37 cellular contexts compared by ENCODE assay signal in the genomic region with DNA sequence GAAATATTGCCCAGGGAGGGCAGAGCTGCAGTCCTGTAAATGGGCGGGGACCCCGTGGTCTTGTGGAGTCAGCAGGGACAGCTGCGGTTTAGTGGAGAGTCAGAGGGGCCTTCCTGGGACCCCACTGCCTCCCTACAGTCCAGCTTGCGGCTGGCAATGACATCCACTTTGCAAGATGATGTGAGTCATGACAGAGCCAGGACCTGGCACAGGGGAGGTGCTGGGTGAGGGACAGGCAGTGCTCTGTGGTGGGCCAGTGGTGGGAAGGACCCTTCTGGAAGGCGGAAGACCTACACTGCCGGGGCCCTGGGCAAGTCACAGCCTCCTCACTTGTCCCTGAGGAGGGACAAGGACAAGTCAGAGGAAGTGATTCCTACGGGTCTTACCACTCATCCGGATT. TPM values are rescaled to one million over a fixed set of nuclear protein-coding genes. Genes with fewer than 3 reads are reported as not detected.
DNase-seq lines count a peak whose midpoint lies in the region; ATAC-seq and TF ChIP-seq lines count a peak whose summit lies in the region.
"Had no signal": no experiment of that assay in that cellular context is flagged by ENCODE, and none has a peak within 500 bp of the region (broad histone marks: within the 10 kb centered on the region; RNA-seq: fewer than 3 reads in every experiment).

No MANE protein-coding gene starts in this region.

- no peak for ATAC-seq in activated CD8-positive, alpha-beta T cell treated with anti-CD3 and anti-CD28 coated beads for 36 hours
- no peak for ATAC-seq in activated CD8-positive, alpha-beta T cell treated with anti-CD3 and anti-CD28 coated beads, Interleukin-2, amount 10 ng/mL, durations not matched to agents 7 days and 5 days
- ATAC-seq: HCT116, HepG2, left lung had no signal

- H3K27me3 ChIP-seq in Peyer's patch (no peaks in the 10 kb centered on the region), Karpas-422 (ENCODE audit: low read length) (no peaks in the 10 kb centered on the region)
- H3K27me3 ChIP-seq: brain microvascular endothelial cell, right atrium auricular region, vagina had no signal

- no peak for TF ChIP-seq POLR2A in Peyer's patch (IDR thresholded peaks at IDR 0.05)

- H3K9me3 Mint-ChIP-seq in activated CD8-positive, alpha-beta T cell treated with anti-CD3 and anti-CD28 coated beads for 36 hours: no peaks in the 10 kb centered on the region
- no peaks in the 10 kb centered on the region for H3K9me3 Mint-ChIP-seq in activated CD8-positive, alpha-beta T cell treated with anti-CD3 and anti-CD28 coated beads, Interleukin-2, amount 10 ng/mL, durations not matched to agents 7 days and 5 days (ENCODE audit: insufficient read depth)
- peaks cover 8% of the 10 kb centered on the region for H3K9me3 Mint-ChIP-seq in glutamatergic neuron (ENCODE audit: unreplicated experiment)
- H3K9me3 Mint-ChIP-seq: memory B cell had no signal

- POLR2A ChIA-PET in activated CD8-positive, alpha-beta T cell treated with anti-CD3 and anti-CD28 coated beads for 36 hours (lab: Charles Lee): interaction anchor here (0.7 to 1.2 kb wide), 2 partner anchors 10 to 13 kb away, joined by 3 read pairs; no protein-coding TSS in a partner anchor
- POLR2A ChIA-PET in activated CD8-positive, alpha-beta T cell treated with anti-CD3 and anti-CD28 coated beads, Interleukin-2, amount 10 ng/mL, durations not matched to agents 7 days and 5 days (lab: Charles Lee): no interaction called here

- DNase-seq in activated CD8-positive, alpha-beta T cell treated with anti-CD3 and anti-CD28 coated beads for 36 hours: no peak
- DNase-seq in activated CD8-positive, alpha-beta T cell treated with anti-CD3 and anti-CD28 coated beads, Interleukin-2, amount 10 ng/mL, durations not matched to agents 7 days and 5 days: no peak
- DNase-seq in Peyer's patch (peak in 2 of 3 donors; percentile 15 to 33), glutamatergic neuron (no peak), Karpas-422 (no peak), ecto neural progenitor cell (ENCODE audit: low spot score) (no peak)
- no peak for DNase-seq in stimulated activated naive CD4-positive, alpha-beta T cell treated with Interleukin-2 at 50 U/mL for 16 hours (lab: John Stamatoyannopoulos, UW)
- DNase-seq: activated CD4-positive, alpha-beta T cell treated with anti-CD3 and anti-CD28 coated beads for 4 hours; activated CD8-positive, alpha-beta memory T cell treated with anti-CD3 and anti-CD28 coated beads for 24 hours; activated T-cell treated with anti-CD3 and anti-CD28 coated beads for 4 hours; amniotic stem cell; brain microvascular endothelial cell; DMS79 treated with DMSO at 0.1 percent for 48 hours; effector CD4-positive, alpha-beta T cell; GF-D8; islet precursor cell; NCI-H1092 treated with DMSO at 0.1 percent for 48 hours; NCI-H1694 treated with DMSO at 0.1 percent for 48 hours; NCI-H510A; PC-9; SHP77 treated with DMSO at 0.1 percent for 48 hours; stimulated activated CD4-positive, alpha-beta T cell treated with anti-CD3 and anti-CD28 coated beads, Interleukin-2, amount 100 ng/mL, for 24 hours; T-helper 9 cell; WERI-Rb-1 had no signal

- intact Hi-C loops in activated CD8-positive, alpha-beta T cell treated with anti-CD3 and anti-CD28 coated beads for 36 hours (cut with micrococcal nuclease): no loop called here

- H3K9me3 ChIP-seq in KOPT-K1 (ENCODE audit: insufficient read depth, low read length, poor library complexity, severe bottlenecking) (no peaks in the 10 kb centered on the region), Peyer's patch (no peaks in the 10 kb centered on the region), Karpas-422 (ENCODE audit: low read length) (no peaks in the 10 kb centered on the region)
- H3K9me3 ChIP-seq: left lung, right atrium auricular region, tibial artery, vagina had no signal

- no peaks in the 10 kb centered on the region for H3K36me3 Mint-ChIP-seq in activated CD8-positive, alpha-beta T cell treated with anti-CD3 and anti-CD28 coated beads for 36 hours (ENCODE audit: low read depth)
- H3K36me3 Mint-ChIP-seq in activated CD8-positive, alpha-beta T cell treated with anti-CD3 and anti-CD28 coated beads, Interleukin-2, amount 10 ng/mL, durations not matched to agents 7 days and 5 days (ENCODE audit: low read depth): no peaks in the 10 kb centered on the region
- no peaks in the 10 kb centered on the region for H3K36me3 Mint-ChIP-seq in glutamatergic neuron (ENCODE audit: unreplicated experiment)
- H3K36me3 Mint-ChIP-seq: CD14-positive monocyte, memory B cell had no signal

- no peaks in the 10 kb centered on the region for H3K9me2 ChIP-seq in Karpas-422 (replicated peaks; ENCODE audit: insufficient read depth, low read length)

- no peaks in the 10 kb centered on the region for H3K79me2 ChIP-seq in Karpas-422 (ENCODE audit: low read length)
- H3K79me2 ChIP-seq: parathyroid adenoma had no signal

- peak overlapping the region; percentile 44 for H3K27ac Mint-ChIP-seq in activated CD8-positive, alpha-beta T cell treated with anti-CD3 and anti-CD28 coated beads for 36 hours
- H3K27ac Mint-ChIP-seq in activated CD8-positive, alpha-beta T cell treated with anti-CD3 and anti-CD28 coated beads, Interleukin-2, amount 10 ng/mL, durations not matched to agents 7 days and 5 days: no peak overlapping the region
- peak overlapping the region; percentile 43 for H3K27ac Mint-ChIP-seq in glutamatergic neuron (ENCODE audit: unreplicated experiment)
- H3K27ac Mint-ChIP-seq: CD14-positive monocyte, memory B cell had no signal

- CTCF ChIA-PET in activated CD8-positive, alpha-beta T cell treated with anti-CD3 and anti-CD28 coated beads for 36 hours (lab: Charles Lee): interaction anchor here (0.7 to 1.6 kb wide), 4 partner anchors 9 to 199 kb away, joined by 3 to 6 read pairs (median 3); no protein-coding TSS in a partner anchor
- CTCF ChIA-PET in activated CD8-positive, alpha-beta T cell treated with anti-CD3 and anti-CD28 coated beads, Interleukin-2, amount 10 ng/mL, durations not matched to agents 7 days and 5 days (lab: Charles Lee): interaction anchor here (1.0 kb wide), 1 partner anchor 11 kb away, joined by 3 read pairs; no protein-coding TSS in a partner anchor

- H3K4me1 Mint-ChIP-seq in activated CD8-positive, alpha-beta T cell treated with anti-CD3 and anti-CD28 coated beads for 36 hours (ENCODE audit: low read depth): peaks cover 87% of the 10 kb centered on the region
- peaks cover 25% of the 10 kb centered on the region for H3K4me1 Mint-ChIP-seq in activated CD8-positive, alpha-beta T cell treated with anti-CD3 and anti-CD28 coated beads, Interleukin-2, amount 10 ng/mL, durations not matched to agents 7 days and 5 days (ENCODE audit: low read depth)
- H3K4me1 Mint-ChIP-seq in glutamatergic neuron (ENCODE audit: low read depth, unreplicated experiment): peaks cover 47% of the 10 kb centered on the region
- H3K4me1 Mint-ChIP-seq: memory B cell had no signal

- no peak overlapping the region for H3K4me3 Mint-ChIP-seq in activated CD8-positive, alpha-beta T cell treated with anti-CD3 and anti-CD28 coated beads for 36 hours
- H3K4me3 Mint-ChIP-seq in activated CD8-positive, alpha-beta T cell treated with anti-CD3 and anti-CD28 coated beads, Interleukin-2, amount 10 ng/mL, durations not matched to agents 7 days and 5 days: no peak overlapping the region
- no peak overlapping the region for H3K4me3 Mint-ChIP-seq in glutamatergic neuron (ENCODE audit: unreplicated experiment)
- H3K4me3 Mint-ChIP-seq: memory B cell had no signal

- TF ChIP-seq CTCF in activated CD8-positive, alpha-beta T cell treated with anti-CD3 and anti-CD28 coated beads for 36 hours (IDR thresholded peaks at IDR 0.05): no peak
- TF ChIP-seq CTCF in Peyer's patch (IDR thresholded peaks at IDR 0.05) (no peak), glutamatergic neuron (IDR thresholded peaks at IDR 0.05; ENCODE audit: partially characterized antibody, unreplicated experiment) (no peak)

- H3K4me2 ChIP-seq in Karpas-422 (ENCODE audit: low read depth, low read length, poor library complexity, severe bottlenecking): no peak overlapping the region
- H3K4me2 ChIP-seq: PC-9, smooth muscle cell had no signal

- H3K27ac ChIP-seq in KOPT-K1 (ENCODE audit: low read depth, low read length, poor library complexity, severe bottlenecking) (peak overlapping the region; percentile 74), Peyer's patch (no peak overlapping the region), Karpas-422 (ENCODE audit: low read length) (no peak overlapping the region)
- H3K27ac ChIP-seq: brain microvascular endothelial cell, left lung, parathyroid adenoma, PC-9, right atrium auricular region, tibial artery, vagina, WERI-Rb-1 had no signal

- no peak overlapping the region for H3K4me3 ChIP-seq in Peyer's patch
- H3K4me3 ChIP-seq in Karpas-422 (ENCODE audit: low read length): no peak overlapping the region
- H3K4me3 ChIP-seq: left lung, PC-9, right atrium auricular region, smooth muscle cell, tibial artery, vagina had no signal

- no peaks in the 10 kb centered on the region for H3K27me3 Mint-ChIP-seq in activated CD8-positive, alpha-beta T cell treated with anti-CD3 and anti-CD28 coated beads for 36 hours
- H3K27me3 Mint-ChIP-seq in activated CD8-positive, alpha-beta T cell treated with anti-CD3 and anti-CD28 coated beads, Interleukin-2, amount 10 ng/mL, durations not matched to agents 7 days and 5 days (ENCODE audit: low read depth): no peaks in the 10 kb centered on the region
- peaks cover 16% of the 10 kb centered on the region for H3K27me3 Mint-ChIP-seq in glutamatergic neuron (ENCODE audit: unreplicated experiment)

- no peaks in the 10 kb centered on the region for H4K20me1 ChIP-seq in Karpas-422 (ENCODE audit: insufficient read depth, low read depth, low read length)

- no peak overlapping the region for H2AFZ ChIP-seq in Karpas-422 (ENCODE audit: low read length)
- H2AFZ ChIP-seq: parathyroid adenoma, PC-9 had no signal

- H3K4me1 ChIP-seq in Peyer's patch (no peaks in the 10 kb centered on the region), Karpas-422 (ENCODE audit: low read length) (no peaks in the 10 kb centered on the region)
- H3K4me1 ChIP-seq: left lung, parathyroid adenoma, right atrium auricular region, tibial artery, vagina had no signal

- no peak overlapping the region for H3K9ac ChIP-seq in Karpas-422 (ENCODE audit: low read length)
- H3K9ac ChIP-seq: parathyroid adenoma had no signal

- H3K36me3 ChIP-seq in KOPT-K1 (ENCODE audit: insufficient read depth, low read length) (no peaks in the 10 kb centered on the region), Peyer's patch (no peaks in the 10 kb centered on the region), Karpas-422 (ENCODE audit: insufficient read depth, low read length) (no peaks in the 10 kb centered on the region)
- H3K36me3 ChIP-seq: brain microvascular endothelial cell, left lung, right atrium auricular region, tibial artery, vagina, WERI-Rb-1 had no signal

RNA-seq across cellular contexts. Expression of a gene that starts 17.8 kb away (rescaled TPM):
- total RNA-seq in activated CD8-positive, alpha-beta T cell treated with anti-CD3 and anti-CD28 coated beads for 36 hours: 10 to 100 TPM; 30.8 to 32.0 TPM
- 10 to 100 TPM; 29.5 TPM for total RNA-seq in activated CD8-positive, alpha-beta T cell treated with anti-CD3 and anti-CD28 coated beads, Interleukin-2, amount 10 ng/mL, durations not matched to agents 7 days and 5 days
- total RNA-seq in Peyer's patch (10 to 100 TPM in 1 of 4 donors, 1 to 10 TPM in 3; 7.2 to 33.8 (median 8.8) TPM), glutamatergic neuron (ENCODE audit: unreplicated experiment) (166 TPM)
- total RNA-seq in Karpas-422 (2014; rRNA removed; shearing (Covaris generic); ENCODE audit: low replicate concordance): not detected in 2 replicates
- total RNA-seq: LHCN-M2, PC-9 had no signal

RNA-seq across cellular contexts. Expression of a gene that starts 55.1 kb away (rescaled TPM):
- not detected for total RNA-seq in activated CD8-positive, alpha-beta T cell treated with anti-CD3 and anti-CD28 coated beads for 36 hours
- total RNA-seq in activated CD8-positive, alpha-beta T cell treated with anti-CD3 and anti-CD28 coated beads, Interleukin-2, amount 10 ng/mL, durations not matched to agents 7 days and 5 days: not detected
- not detected for total RNA-seq in Peyer's patch
- total RNA-seq in glutamatergic neuron (ENCODE audit: unreplicated experiment): not detected
- not detected in 2 replicates for total RNA-seq in Karpas-422 (2014; rRNA removed; shearing (Covaris generic); ENCODE audit: low replicate concordance)
- total RNA-seq: A172, HepG2, left lung, LHCN-M2, PC-9, right atrium auricular region, smooth muscle cell, vagina had no signal

Comparison
In these comparisons a context has a peak if more than half of its experiments do, and no peak if none do; other contexts are left out.
1. DNase-seq: peak in Peyer's patch (2 of 3); none in activated CD8-positive, alpha-beta T cell treated with anti-CD3 and anti-CD28 coated beads for 36 hours (single experiment), activated CD8-positive, alpha-beta T cell treated with anti-CD3 and anti-CD28 coated beads, Interleukin-2, amount 10 ng/mL, durations not matched to agents 7 days and 5 days (single experiment), glutamatergic neuron (single experiment), Karpas-422 (single experiment), ecto neural progenitor cell (single experiment) and stimulated activated naive CD4-positive, alpha-beta T cell treated with Interleukin-2 at 50 U/mL for 16 hours (single experiment).